20 cellular contexts compared by ENCODE assay signal in genomic region chr5:135269224-135269623, GRCh38.
DNase-seq lines count a peak whose midpoint lies in the region; ATAC-seq and TF ChIP-seq lines count a peak whose summit lies in the region.
"Had no signal": no experiment of that assay in that cellular context is flagged by ENCODE, and none has a peak within 500 bp of the region (broad histone marks: within the 10 kb centered on the region; RNA-seq: fewer than 3 reads in every experiment).

No MANE protein-coding gene starts in this region.

- TF ChIP-seq CTCF in fibroblast of the aortic adventitia (IDR thresholded peaks at IDR 0.05; ENCODE audit: insufficient read depth, low read length) (no peak), psoas muscle (IDR thresholded peaks at IDR 0.05) (no peak)

- peak; percentile 87 for ATAC-seq in SK-N-SH treated with all-trans-retinoic acid at 6 μM for 48 hours
- peak in 2 of 4 donors; percentile 12 to 17 for ATAC-seq in psoas muscle
- no peak for ATAC-seq in GM21786 (IDR thresholded peaks at IDR 0.05; ENCODE audit: unreplicated experiment)
- no peak for ATAC-seq in HG02870 (IDR thresholded peaks at IDR 0.05; ENCODE audit: unreplicated experiment)
- ATAC-seq: activated T-cell treated with anti-CD3 and anti-CD28 coated beads, Interleukin-2, amount 50 U/mL, for 72 hours had no signal

- intact Hi-C loops in psoas muscle (cut with DNase I): no loop called here

- no peaks in the 10 kb centered on the region for H3K79me2 ChIP-seq in ACC112 (ENCODE audit: control insufficient read depth, insufficient read depth, low read length, unreplicated experiment)

- no peak overlapping the region for H3K4me3 ChIP-seq in ACC112 (ENCODE audit: low read depth, low read length)
- no peak overlapping the region for H3K4me3 ChIP-seq in fibroblast of the aortic adventitia (ENCODE audit: low read depth, low read length)
- H3K4me3 ChIP-seq in psoas muscle: peak overlapping the region; percentile 40
- H3K4me3 ChIP-seq: adrenal gland, colonic mucosa, tibial nerve had no signal

- peak overlapping the region; percentile 68 for H2AFZ ChIP-seq in ACC112 (ENCODE audit: low read length, unreplicated experiment)

- no peaks in the 10 kb centered on the region for H3K27me3 ChIP-seq in ACC112 (ENCODE audit: insufficient read depth, low read length)
- no peaks in the 10 kb centered on the region for H3K27me3 ChIP-seq in psoas muscle (ENCODE audit: insufficient read depth in 3 of 3, low read length in 2 of 3)
- H3K27me3 ChIP-seq: adrenal gland, colonic mucosa, tibial nerve had no signal

- DNase-seq in fibroblast of the aortic adventitia (ENCODE audit: low read depth) (peak; percentile 44), psoas muscle (no peak), NCI-H1417 (lab: John Stamatoyannopoulos, UW) (no peak), NCI-H187 (lab: John Stamatoyannopoulos, UW) (no peak)
- DNase-seq: 8988T; activated CD4-positive, alpha-beta T cell treated with anti-CD3 and anti-CD28 coated beads, Interleukin-2, amount 10 ng/mL, durations not matched to agents 7 days and 5 days; activated T-cell treated with anti-CD3 and anti-CD28 coated beads, Interleukin-2, amount 50 U/mL, for 72 hours; adrenal gland; CD8-positive, alpha-beta memory T cell; colonic mucosa; foreskin melanocyte; immature natural killer cell; NCI-H2081 treated with DMSO at 0.1 percent for 48 hours; NCI-H774; stimulated activated CD4-positive, alpha-beta T cell treated with anti-CD3 and anti-CD28 coated beads, Interleukin-2, amount 100 ng/mL, for 24 hours had no signal

- peaks cover 20% of the 10 kb centered on the region for H3K4me1 ChIP-seq in ACC112 (ENCODE audit: control insufficient read depth, insufficient read depth, low read length, unreplicated experiment)
- H3K4me1 ChIP-seq in psoas muscle: peaks cover 39% of the 10 kb centered on the region
- H3K4me1 ChIP-seq: adrenal gland, colonic mucosa, tibial nerve had no signal

- H3K36me3 ChIP-seq in ACC112 (ENCODE audit: insufficient read depth, low read length) (no peaks in the 10 kb centered on the region), psoas muscle (ENCODE audit: insufficient read depth in 1 of 2, low read depth in 1 of 2) (no peaks in the 10 kb centered on the region)
- H3K36me3 ChIP-seq: adrenal gland, colonic mucosa, tibial nerve had no signal

- H3K9me3 ChIP-seq in psoas muscle: no peaks in the 10 kb centered on the region
- H3K9me3 ChIP-seq: adrenal gland, colonic mucosa, tibial nerve had no signal

- H3K27ac ChIP-seq in ACC112 (ENCODE audit: low read depth, low read length) (peak overlapping the region; percentile 41; the same call in 1 of the 2 replicates), psoas muscle (peak overlapping the region; percentile 83)
- H3K27ac ChIP-seq: adrenal gland had no signal

- WGBS in psoas muscle, 3 donors: 60 to 71% (median 60%) methylated on average over 3 of the region's 3 CpGs

TF ChIP-seq in SK-N-SH treated with all-trans-retinoic acid at 6 μM for 48 hours, 23 proteins besides CTCF, POLR2A, EP300 and RAD21:
- no peak for TF ChIP-seq TCF4 (CRISPR knock-in tag; IDR thresholded peaks at IDR 0.05; ENCODE audit: borderline replicate concordance)
- TF ChIP-seq PPARA (CRISPR knock-in tag; IDR thresholded peaks at IDR 0.05; ENCODE audit: borderline replicate concordance): no peak
- no peak for TF ChIP-seq ESRRG (CRISPR knock-in tag; IDR thresholded peaks at IDR 0.05)
- no peak for TF ChIP-seq TSHZ2 (CRISPR knock-in tag; IDR thresholded peaks at IDR 0.05)
- no peak for TF ChIP-seq RARB (CRISPR knock-in tag; IDR thresholded peaks at IDR 0.05)
- TF ChIP-seq CREB5 (CRISPR knock-in tag; IDR thresholded peaks at IDR 0.05; ENCODE audit: low read depth): no peak
- no peak for TF ChIP-seq PATZ1 (CRISPR knock-in tag; IDR thresholded peaks at IDR 0.05; ENCODE audit: borderline replicate concordance)
- TF ChIP-seq BACH2 (CRISPR knock-in tag; IDR thresholded peaks at IDR 0.05; ENCODE audit: borderline replicate concordance): no peak
- TF ChIP-seq ZNF565 (CRISPR knock-in tag; conservative IDR thresholded peaks at IDR 0.05; ENCODE audit: low read depth): no peak
- no peak for TF ChIP-seq ISL1 (CRISPR knock-in tag; IDR thresholded peaks at IDR 0.05)
- TF ChIP-seq ARNTL (CRISPR knock-in tag; IDR thresholded peaks at IDR 0.05; ENCODE audit: borderline replicate concordance, low read depth): no peak
- no peak for TF ChIP-seq SNAI2 (CRISPR knock-in tag; IDR thresholded peaks at IDR 0.05)
- TF ChIP-seq ZFP30 (CRISPR knock-in tag; IDR thresholded peaks at IDR 0.05): no peak
- TF ChIP-seq TOX (CRISPR knock-in tag; IDR thresholded peaks at IDR 0.05; ENCODE audit: borderline replicate concordance): no peak
- no peak for TF ChIP-seq OSR1 (CRISPR knock-in tag; IDR thresholded peaks at IDR 0.05)
- TF ChIP-seq GLIS3 (CRISPR knock-in tag; IDR thresholded peaks at IDR 0.05): no peak
